In the genomic region with DNA sequence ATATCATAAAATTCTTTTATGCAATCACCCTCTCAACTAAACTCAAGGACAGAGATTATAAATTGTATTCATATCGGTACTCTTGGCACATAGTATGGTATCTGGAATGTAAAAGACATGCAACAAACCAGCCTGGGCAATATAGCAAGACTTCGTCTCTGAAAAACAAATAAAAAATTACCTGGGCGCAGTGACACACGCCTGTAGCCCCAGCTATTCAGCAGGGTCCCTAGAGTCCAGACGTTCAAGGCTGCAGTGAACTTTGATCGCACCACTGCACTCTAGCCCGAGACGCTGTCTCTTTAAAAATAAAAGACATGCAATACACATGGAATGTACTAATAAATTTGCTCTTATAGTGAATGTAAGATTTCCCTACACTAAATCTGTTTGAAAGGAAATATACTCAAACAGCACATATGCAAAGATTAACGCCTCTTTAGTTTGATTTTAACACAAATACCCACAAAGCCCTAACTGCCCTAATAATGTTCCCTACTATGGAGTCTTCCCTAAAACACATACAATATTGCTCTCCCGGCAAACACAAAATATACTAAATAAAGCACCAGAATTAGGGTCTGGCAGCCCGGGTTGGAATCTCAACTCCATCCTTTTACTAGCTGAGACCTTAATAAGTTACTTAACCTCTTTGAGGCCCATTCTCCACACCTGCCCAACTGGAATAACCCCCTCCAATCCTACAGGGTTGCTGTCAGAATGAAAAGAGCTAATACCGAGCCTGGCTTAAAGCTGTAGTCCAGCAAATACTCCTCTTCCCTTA, we compare ENCODE assay signal across 8 cellular contexts. TPM values are rescaled to one million over a fixed set of nuclear protein-coding genes. Genes with fewer than 3 reads are reported as not detected.
A peak's percentile ranks its signal among the peaks of the same experiment; 100 is the strongest.
DNase-seq lines count a peak whose midpoint lies in the region; ATAC-seq and TF ChIP-seq lines count a peak whose summit lies in the region.

No MANE protein-coding gene starts in this region.

- H3K4me3 Mint-ChIP-seq in T-helper 2 cell treated with Interferon-gamma antibody and Interleukin-4, amounts not matched to agents 5 μg/mL and 100 μg/mL, for 36 hours, result peak overlapping the region; percentile 94
- peak overlapping the region; percentile 86 for H3K4me3 Mint-ChIP-seq in activated T-helper 17 cell treated with anti-CD3 and anti-CD28 coated beads, Interleukin-2, amount 50 U/mL, for 72 hours

- peak overlapping the region; percentile 42 for H3K27ac Mint-ChIP-seq in T-helper 2 cell treated with Interferon-gamma antibody and Interleukin-4, amounts not matched to agents 5 μg/mL and 100 μg/mL, for 36 hours
- H3K27ac Mint-ChIP-seq in activated T-helper 17 cell treated with anti-CD3 and anti-CD28 coated beads, Interleukin-2, amount 50 U/mL, for 72 hours, result peak overlapping the region; percentile 85

- H3K27me3 ChIP-seq in iPS-20b (ENCODE audit: insufficient read depth, low read length), result peaks cover 36% of the 10 kb centered on the region
- no peaks in the 10 kb centered on the region for H3K27me3 ChIP-seq in testis

- no peaks in the 10 kb centered on the region for H3K36me3 ChIP-seq in iPS-20b (ENCODE audit: insufficient read depth, low read depth, low read length)
- H3K36me3 ChIP-seq in testis (ENCODE audit: low read depth, missing control alignments), result no peaks in the 10 kb centered on the region

- DNase-seq in T-helper 2 cell treated with Interferon-gamma antibody and Interleukin-4, amounts not matched to agents 5 μg/mL and 100 μg/mL, for 36 hours (ENCODE audit: low spot score), result no peak
- no peak for DNase-seq in T-helper 2 cell
- no peak for DNase-seq in testis
- no peak for DNase-seq in activated CD4-positive, alpha-beta T cell treated with anti-CD3 and anti-CD28 coated beads for 4 hours
- no peak for DNase-seq in LoVo (ENCODE audit: low spot score)
- no peak for DNase-seq in NCI-H187 (lab: John Stamatoyannopoulos, UW)

- TF ChIP-seq POLR2A in testis (IDR thresholded peaks at IDR 0.05), result no peak

- H3K27ac ChIP-seq in iPS-20b (ENCODE audit: low read length) (no peak overlapping the region), testis (peak overlapping the region; percentile 92 to 94)

- peak overlapping the region; percentile 84 for H3K4me3 ChIP-seq in iPS-20b (ENCODE audit: low read length)
- H3K4me3 ChIP-seq in testis, result peak overlapping the region; percentile 79 to 93

- H3K9ac ChIP-seq in iPS-20b (ENCODE audit: low read depth, low read length), result no peak overlapping the region

- intact Hi-C loops in testis (cut with DNase I; ENCODE audit: low total_unique reads), result no loop called here

- no peak for ATAC-seq in activated T-helper 17 cell treated with anti-CD3 and anti-CD28 coated beads, Interleukin-2, amount 50 U/mL, for 72 hours (replicated peaks)

- H3K4me1 ChIP-seq in iPS-20b (ENCODE audit: insufficient read depth, low read length) (peaks cover 27% of the 10 kb centered on the region; the same call in 1 of the 2 replicates), testis (peaks cover 7% of the 10 kb centered on the region)

- peaks cover 12% of the 10 kb centered on the region for H3K27me3 Mint-ChIP-seq in T-helper 2 cell treated with Interferon-gamma antibody and Interleukin-4, amounts not matched to agents 5 μg/mL and 100 μg/mL, for 36 hours (ENCODE audit: low read depth)
- H3K27me3 Mint-ChIP-seq in activated T-helper 17 cell treated with anti-CD3 and anti-CD28 coated beads, Interleukin-2, amount 50 U/mL, for 72 hours, result no peaks in the 10 kb centered on the region

- H3K4me1 Mint-ChIP-seq in T-helper 2 cell treated with Interferon-gamma antibody and Interleukin-4, amounts not matched to agents 5 μg/mL and 100 μg/mL, for 36 hours (ENCODE audit: low read depth), result peaks cover 15% of the 10 kb centered on the region
- H3K4me1 Mint-ChIP-seq in activated T-helper 17 cell treated with anti-CD3 and anti-CD28 coated beads, Interleukin-2, amount 50 U/mL, for 72 hours, result peaks cover 32% of the 10 kb centered on the region

- peaks cover 3% of the 10 kb centered on the region for H3K36me3 Mint-ChIP-seq in T-helper 2 cell treated with Interferon-gamma antibody and Interleukin-4, amounts not matched to agents 5 μg/mL and 100 μg/mL, for 36 hours (ENCODE audit: low read depth)
- peaks cover 33% of the 10 kb centered on the region for H3K36me3 Mint-ChIP-seq in activated T-helper 17 cell treated with anti-CD3 and anti-CD28 coated beads, Interleukin-2, amount 50 U/mL, for 72 hours (ENCODE audit: low read depth)

- no peak for TF ChIP-seq CTCF in testis (IDR thresholded peaks at IDR 0.05)

- H3K9me3 Mint-ChIP-seq in T-helper 2 cell treated with Interferon-gamma antibody and Interleukin-4, amounts not matched to agents 5 μg/mL and 100 μg/mL, for 36 hours, result peaks cover 6% of the 10 kb centered on the region
- H3K9me3 Mint-ChIP-seq in activated T-helper 17 cell treated with anti-CD3 and anti-CD28 coated beads, Interleukin-2, amount 50 U/mL, for 72 hours, result no peaks in the 10 kb centered on the region

- 34 to 41% methylated on average over 12 of the region's 12 CpGs for WGBS in testis, 2 donors

- H3K9me3 ChIP-seq in iPS-20b (ENCODE audit: insufficient read depth, low read depth, low read length) (peaks cover 7% of the 10 kb centered on the region; the same call in 1 of the 2 replicates), testis (no peaks in the 10 kb centered on the region)

RNA-seq across cellular contexts. Expression of a gene that starts 1.2 kb away (rescaled TPM):
- 10 to 100 TPM; 17.1 to 77.9 TPM for total RNA-seq in activated T-helper 17 cell treated with anti-CD3 and anti-CD28 coated beads, Interleukin-2, amount 50 U/mL, for 72 hours
- total RNA-seq in testis, result 10 to 100 TPM; 50.6 to 59.8 TPM
- 22.6 TPM for polyA plus RNA-seq in testis (ENCODE audit: insufficient read depth, low read depth, low replicate concordance)
